9 cellular contexts compared by ENCODE assay signal in the genomic region with DNA sequence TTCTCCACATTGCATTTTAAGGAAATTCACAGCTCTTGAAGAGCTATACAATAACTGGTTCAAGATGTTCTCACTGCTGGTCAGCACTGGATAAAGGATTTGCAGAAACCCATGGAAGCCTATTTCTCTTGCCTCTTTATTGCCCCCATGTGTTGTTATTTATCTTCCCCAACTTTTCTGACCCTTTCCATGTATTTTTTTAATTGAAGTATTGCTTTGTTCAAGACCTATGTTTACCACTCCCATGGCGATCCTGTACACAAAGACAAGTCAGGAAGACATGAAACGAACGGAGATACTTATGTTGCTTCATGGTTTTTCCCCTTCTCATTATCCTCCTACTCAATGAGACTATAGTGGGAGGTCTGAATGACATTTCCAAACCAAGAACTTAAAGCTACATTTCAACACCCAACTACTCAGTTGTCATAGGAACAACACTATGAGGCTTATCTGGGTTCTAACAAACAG.
DNase-seq lines count a peak whose midpoint lies in the region; ATAC-seq, FAIRE-seq and TF ChIP-seq lines count a peak whose summit lies in the region.
"Had no signal": no experiment of that assay in that cellular context is flagged by ENCODE, and none has a peak within 500 bp of the region (broad histone marks: within the 10 kb centered on the region; RNA-seq: fewer than 3 reads in every experiment).

No MANE protein-coding gene starts in this region.

- peaks cover 17% of the 10 kb centered on the region for H3K36me3 Mint-ChIP-seq in CD4-positive, alpha-beta T cell (ENCODE audit: low read depth)
- peaks cover 0 to 25% (median 0%) of the 10 kb centered on the region in 5 donors for H3K36me3 Mint-ChIP-seq in naive thymus-derived CD4-positive, alpha-beta T cell

- H3K27me3 ChIP-seq in CD4-positive, alpha-beta T cell (ENCODE audit: control insufficient read depth, insufficient read depth, low read length) = no peaks in the 10 kb centered on the region
- H3K27me3 ChIP-seq in brain microvascular endothelial cell (replicated peaks) = no peaks in the 10 kb centered on the region
- no peaks in the 10 kb centered on the region for H3K27me3 ChIP-seq in naive thymus-derived CD4-positive, alpha-beta T cell (ENCODE audit: control insufficient read depth in 2 of 2, insufficient read depth in 2 of 2, low read length in 2 of 2)

- intact Hi-C loops in CD4-positive, alpha-beta T cell (cut with DNase I, micrococcal nuclease) = no loop called here
- intact Hi-C loops in naive thymus-derived CD4-positive, alpha-beta T cell (cut with micrococcal nuclease) = loop anchor here (1.0 to 10.0 kb wide), 2 partner anchors 8 to 78 kb away; no protein-coding TSS in a partner anchor
- intact Hi-C loops in head of caudate nucleus (cut with DNase I) = no loop called here

- no peak for FAIRE-seq in H54 (lab: Jason Lieb, UNC)

- no peaks in the 10 kb centered on the region for H3K27me3 Mint-ChIP-seq in CD4-positive, alpha-beta T cell
- H3K27me3 Mint-ChIP-seq in naive thymus-derived CD4-positive, alpha-beta T cell = no peaks in the 10 kb centered on the region

- peaks cover 79% of the 10 kb centered on the region for H3K4me1 Mint-ChIP-seq in CD4-positive, alpha-beta T cell (ENCODE audit: low read depth)
- H3K4me1 Mint-ChIP-seq in naive thymus-derived CD4-positive, alpha-beta T cell = peaks cover 18 to 57% (median 47%) of the 10 kb centered on the region in 7 donors

- in situ Hi-C loops in KBM-7 (cut with MboI; ENCODE audit: low pct_unique_long_range_greater_than_20kb, low sequenced_read_pairs) = no loop called here
- in situ Hi-C loops in brain microvascular endothelial cell (cut with HindIII; ENCODE audit: low pct_ligation_motif_present, low sequenced_read_pairs) = loop anchor here (25.0 kb wide), 1 partner anchor 255 kb away; no protein-coding TSS in a partner anchor

- H3K9me3 Mint-ChIP-seq in CD4-positive, alpha-beta T cell = no peaks in the 10 kb centered on the region
- no peaks in the 10 kb centered on the region for H3K9me3 Mint-ChIP-seq in naive thymus-derived CD4-positive, alpha-beta T cell

- peak overlapping the region; percentile 85 for H3K4me3 Mint-ChIP-seq in CD4-positive, alpha-beta T cell
- peak overlapping the region in 9 of 10 donors; percentile 54 to 91 (median 71) for H3K4me3 Mint-ChIP-seq in naive thymus-derived CD4-positive, alpha-beta T cell

- TF ChIP-seq POLR2A in H54 (IDR thresholded peaks at IDR 0.05; ENCODE audit: low read depth, low read length) = no peak

- no peak for DNase-seq in CD4-positive, alpha-beta T cell
- DNase-seq in KBM-7 (peak; percentile 73), brain microvascular endothelial cell (no peak), head of caudate nucleus (no peak), NCI-H2081 (lab: John Stamatoyannopoulos, UW) (no peak), H54 (ENCODE audit: insufficient read length, low spot score) (no peak), RPMI8226 (no peak)
- DNase-seq in naive thymus-derived CD4-positive, alpha-beta T cell = no peak
- DNase-seq: WERI-Rb-1 had no signal

- peaks cover 12% of the 10 kb centered on the region for H3K36me3 ChIP-seq in brain microvascular endothelial cell (replicated peaks)
- no peaks in the 10 kb centered on the region for H3K36me3 ChIP-seq in naive thymus-derived CD4-positive, alpha-beta T cell (ENCODE audit: control insufficient read depth in 2 of 3, insufficient read depth in 3 of 3, low read length in 3 of 3)
- H3K36me3 ChIP-seq: WERI-Rb-1 had no signal

- POLR2A ChIA-PET in CD4-positive, alpha-beta T cell (lab: Charles Lee) = interaction anchor here (0.6 to 5.1 kb wide), 3 partner anchors 8 to 40 kb away, joined by 3 to 37 read pairs (median 34); no protein-coding TSS in a partner anchor
- POLR2A ChIA-PET in naive thymus-derived CD4-positive, alpha-beta T cell (lab: Charles Lee) = no interaction called here

- peak overlapping the region; percentile 70 for H3K4me3 ChIP-seq in brain microvascular endothelial cell (ENCODE audit: low read depth, low read length)
- peak overlapping the region; percentile 30 for H3K4me3 ChIP-seq in naive thymus-derived CD4-positive, alpha-beta T cell (ENCODE audit: low read length)

- CTCF ChIA-PET in CD4-positive, alpha-beta T cell (lab: Charles Lee) = interaction anchor here (1.2 to 1.9 kb wide), 4 partner anchors 10 to 82 kb away, joined by 3 to 5 read pairs (median 4); no protein-coding TSS in a partner anchor
- CTCF ChIA-PET in naive thymus-derived CD4-positive, alpha-beta T cell (lab: Charles Lee) = interaction anchor here (0.6 kb wide), 1 partner anchor 9 kb away, joined by 5 read pairs; no protein-coding TSS in a partner anchor

- no peak overlapping the region for H3K27ac ChIP-seq in CD4-positive, alpha-beta T cell (ENCODE audit: low read depth, low read length)
- peak overlapping the region; percentile 91 for H3K27ac ChIP-seq in brain microvascular endothelial cell
- no peak overlapping the region for H3K27ac ChIP-seq in naive thymus-derived CD4-positive, alpha-beta T cell (ENCODE audit: low read depth, low read length)
- H3K27ac ChIP-seq: WERI-Rb-1 had no signal

- no peaks in the 10 kb centered on the region for H3K9me3 ChIP-seq in CD4-positive, alpha-beta T cell (ENCODE audit: control insufficient read depth, low read length)
- H3K9me3 ChIP-seq in naive thymus-derived CD4-positive, alpha-beta T cell (ENCODE audit: control insufficient read depth in 2 of 3, low read length in 3 of 3) = no peaks in the 10 kb centered on the region

- H3K27ac Mint-ChIP-seq in CD4-positive, alpha-beta T cell = peak overlapping the region; percentile 97
- H3K27ac Mint-ChIP-seq in naive thymus-derived CD4-positive, alpha-beta T cell = peak overlapping the region in 7 of 9 donors; percentile 0 to 87 (median 77)

- peak; percentile 18 for ATAC-seq in CD4-positive, alpha-beta T cell (ENCODE audit: poor library complexity)
- peak; percentile 48 for ATAC-seq in naive thymus-derived CD4-positive, alpha-beta T cell

- peaks cover 11 to 41% of the 10 kb centered on the region in 2 donors for H3K4me1 ChIP-seq in naive thymus-derived CD4-positive, alpha-beta T cell (ENCODE audit: control insufficient read depth in 2 of 2, insufficient read depth in 2 of 2, low read length in 2 of 2)

- no peak for TF ChIP-seq CTCF in CD4-positive, alpha-beta T cell (IDR thresholded peaks at IDR 0.05)
- TF ChIP-seq CTCF in brain microvascular endothelial cell (IDR thresholded peaks at IDR 0.05; ENCODE audit: low read depth, low read length, missing control alignments) = no peak

Comparison
In these comparisons a context has a peak if more than half of its experiments do, and no peak if none do; other contexts are left out.
1. intact Hi-C loops: an anchor here in naive thymus-derived CD4-positive, alpha-beta T cell (1.0 to 10.0 kb wide); none called in CD4-positive, alpha-beta T cell and head of caudate nucleus.